8 cellular contexts compared by ENCODE assay signal in the genomic region with DNA sequence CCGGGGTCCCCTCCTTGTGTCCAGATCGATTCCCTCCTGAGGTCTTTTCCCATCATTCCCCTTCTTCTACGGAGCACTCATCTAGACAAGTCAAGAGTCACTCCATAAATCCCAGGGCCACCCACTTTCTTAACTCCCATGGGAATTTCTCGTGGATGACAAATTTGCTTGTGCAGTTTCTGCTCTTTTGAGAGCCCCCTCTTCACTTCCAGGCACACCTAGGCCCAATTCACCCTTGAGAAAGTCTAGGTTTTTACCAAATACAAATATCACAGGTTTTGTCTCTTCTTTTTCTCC.
A peak's percentile ranks its signal among the peaks of the same experiment; 100 is the strongest.
DNase-seq lines count a peak whose midpoint lies in the region; ATAC-seq and TF ChIP-seq lines count a peak whose summit lies in the region.

No MANE protein-coding gene starts in this region.

- DNase-seq in GM12865 (ENCODE audit: low read depth) (no peak), RWPE2 (ENCODE audit: low spot score) (no peak), fibroblast of mammary gland (ENCODE audit: low read depth) (no peak), dedifferentiated amniotic fluid mesenchymal stem cell (ENCODE audit: extremely low spot score) (no peak), NCI-H1105 (lab: John Stamatoyannopoulos, UW) (no peak), NCI-H146 treated with DMSO at 0.1 percent for 48 hours (lab: John Stamatoyannopoulos, UW; ENCODE audit: unreplicated experiment) (no peak)

- H3K9ac ChIP-seq in rectal smooth muscle tissue (ENCODE audit: low read length): peak overlapping the region; percentile 75

- H3K4me3 ChIP-seq in GM12865 (ENCODE audit: low read depth, low read length) (peak overlapping the region; percentile 90), RWPE2 (ENCODE audit: severe bottlenecking) (peak overlapping the region; percentile 95), fibroblast of mammary gland (ENCODE audit: control insufficient read depth, low read depth, low read length) (peak overlapping the region; percentile 97), rectal smooth muscle tissue (ENCODE audit: low read length) (peak overlapping the region; percentile 93)

- no peak overlapping the region for H3K27ac ChIP-seq in RWPE2 (ENCODE audit: poor library complexity, severe bottlenecking)
- peak overlapping the region; percentile 76 for H3K27ac ChIP-seq in rectal smooth muscle tissue (ENCODE audit: low read depth, low read length)

- TF ChIP-seq CTCF in GM12865 (IDR thresholded peaks at IDR 0.05; ENCODE audit: insufficient read depth, low read depth, low read length, missing control alignments) (no peak), RWPE2 (IDR thresholded peaks at IDR 0.05; ENCODE audit: poor library complexity, severe bottlenecking) (no peak), fibroblast of mammary gland (conservative IDR thresholded peaks at IDR 0.05; ENCODE audit: control insufficient read depth, insufficient read depth, low read depth, low read length) (no peak)

- no peak for ATAC-seq in RWPE2 (ENCODE audit: low read depth)
- ATAC-seq in HG02852 (IDR thresholded peaks at IDR 0.05; ENCODE audit: unreplicated experiment): no peak

- peaks cover 5% of the 10 kb centered on the region for H3K4me1 ChIP-seq in RWPE2 (ENCODE audit: insufficient read depth, poor library complexity, severe bottlenecking)
- H3K4me1 ChIP-seq in rectal smooth muscle tissue (ENCODE audit: control insufficient read depth, insufficient read depth, low read length): peaks cover 13% of the 10 kb centered on the region

- no peaks in the 10 kb centered on the region for H3K27me3 ChIP-seq in RWPE2 (ENCODE audit: insufficient read depth, poor library complexity, severe bottlenecking)
- no peaks in the 10 kb centered on the region for H3K27me3 ChIP-seq in rectal smooth muscle tissue (ENCODE audit: control insufficient read depth, insufficient read depth, low read length)

- no peaks in the 10 kb centered on the region for H3K9me3 ChIP-seq in RWPE2 (ENCODE audit: severe bottlenecking)

- H3K36me3 ChIP-seq in RWPE2 (ENCODE audit: low read depth) (peaks cover 52% of the 10 kb centered on the region), rectal smooth muscle tissue (ENCODE audit: control insufficient read depth, insufficient read depth, low read length) (peaks cover 42% of the 10 kb centered on the region)
